Comparison of ENCODE assay signal across 8 cellular contexts in genomic region chr14:73762375-73762822, GRCh38. TPM values are rescaled to one million over a fixed set of nuclear protein-coding genes. Genes with fewer than 3 reads are reported as not detected.
DNase-seq lines count a peak whose midpoint lies in the region; ATAC-seq and TF ChIP-seq lines count a peak whose summit lies in the region.

No MANE protein-coding gene starts in this region.

- peak overlapping the region; percentile 96 for H3K27ac ChIP-seq in breast epithelium

- DNase-seq in NOMO-1 (lab: John Stamatoyannopoulos, UW; ENCODE audit: unreplicated experiment in 2 of 2): peak; percentile 36 to 43
- no peak for DNase-seq in NOMO-1 treated with dmso at 0.1 percent for 144 hours (lab: John Stamatoyannopoulos, UW; ENCODE audit: unreplicated experiment)
- no peak for DNase-seq in breast epithelium (ENCODE audit: low spot score in 2 of 2)
- peak; percentile 70 for DNase-seq in stimulated activated CD8-positive, alpha-beta memory T cell treated with anti-CD3 and anti-CD28 coated beads, Interleukin-4, amount 100 ng/mL, for 48 hours
- DNase-seq in medulla oblongata (ENCODE audit: extremely low spot score): no peak
- DNase-seq in amygdala (lab: John Stamatoyannopoulos, UW): no peak

- H3K4me1 ChIP-seq in breast epithelium: peaks cover 14 to 61% of the 10 kb centered on the region in 2 donors

- intact Hi-C loops in breast epithelium (cut with DNase I; ENCODE audit: low total_unique reads): no loop called here

- H3K9me3 ChIP-seq in breast epithelium: no peaks in the 10 kb centered on the region

- H3K36me3 ChIP-seq in breast epithelium: no peaks in the 10 kb centered on the region

- TF ChIP-seq POLR2A in breast epithelium (IDR thresholded peaks at IDR 0.05): no peak

- TF ChIP-seq CTCF in breast epithelium (IDR thresholded peaks at IDR 0.05): no peak

- peak; percentile 29 for ATAC-seq in HG03095 (IDR thresholded peaks at IDR 0.05; ENCODE audit: unreplicated experiment)
- ATAC-seq in activated CD4-positive, CD25-positive, alpha-beta regulatory T cell treated with anti-CD3 and anti-CD28 coated beads, Interleukin-2, amount 50 U/mL, for 24 hours: no peak

- H3K27me3 ChIP-seq in breast epithelium: no peaks in the 10 kb centered on the region

- no peak overlapping the region for H3K4me3 ChIP-seq in breast epithelium

RNA-seq across cellular contexts. Expression of gene PNMA1, which starts 48.2 kb away (rescaled TPM):
- 10 to 100 TPM; 12.1 to 19.3 (median 19.2) TPM for total RNA-seq in breast epithelium

Comparison
In these comparisons a context has a peak if more than half of its experiments do, and no peak if none do; other contexts are left out.
1. DNase-seq: peak in NOMO-1 (2 of 2) and stimulated activated CD8-positive, alpha-beta memory T cell treated with anti-CD3 and anti-CD28 coated beads, Interleukin-4, amount 100 ng/mL, for 48 hours (single experiment); none in NOMO-1 treated with dmso at 0.1 percent for 144 hours (single experiment), breast epithelium (0 of 2), medulla oblongata (single experiment) and amygdala (0 of 56).